In genomic region chr4:73869130-73870055, GRCh38 we compare ENCODE assay signal across 9 cellular contexts. TPM values are rescaled to one million over a fixed set of nuclear protein-coding genes. Genes with fewer than 3 reads are reported as not detected.
DNase-seq lines count a peak whose midpoint lies in the region; ATAC-seq, FAIRE-seq and TF ChIP-seq lines count a peak whose summit lies in the region.
"Had no signal": no experiment of that assay in that cellular context is flagged by ENCODE, and none has a peak within 500 bp of the region (broad histone marks: within the 10 kb centered on the region; RNA-seq: fewer than 3 reads in every experiment).

Gene CXCL1, plus strand, starts transcription at chr4:73869393. Its CDS starts 78 bp downstream, at chr4:73869471.

- H3K27ac ChIP-seq in ascending aorta: no peak within 1 kb of the TSS

- DNase-seq in NCI-H1092 treated with DMSO at 0.1 percent for 48 hours (lab: John Stamatoyannopoulos, UW) (peak; percentile 19), NCI-H1092 (lab: John Stamatoyannopoulos, UW) (no peak), ascending aorta (ENCODE audit: low spot score in 2 of 2) (no peak), urothelium cell line (ENCODE audit: low spot score) (no peak)

- peak within 1 kb of the TSS; percentile 81 for H3K9ac ChIP-seq in skeletal muscle satellite cell (ENCODE audit: low read depth, low read length)

- H3K36me3 ChIP-seq in ascending aorta (no peaks in the 10 kb centered on the region), skeletal muscle satellite cell (ENCODE audit: insufficient read depth, low read length) (no peaks in the 10 kb centered on the region)

- H3K27me3 ChIP-seq in ascending aorta (no peaks in the 10 kb centered on the region), skeletal muscle satellite cell (ENCODE audit: control insufficient read depth, insufficient read depth, low read length) (no peaks in the 10 kb centered on the region)

- intact Hi-C loops in ascending aorta (cut with DNase I): no loop called here

- TF ChIP-seq CTCF in ascending aorta (IDR thresholded peaks at IDR 0.05): no peak

- no peak for FAIRE-seq in urothelium cell line (lab: Jason Lieb, UNC)

- ATAC-seq in GM18909 (IDR thresholded peaks at IDR 0.05; ENCODE audit: poor library complexity, unreplicated experiment): no peak
- ATAC-seq in HG02973 (IDR thresholded peaks at IDR 0.05; ENCODE audit: unreplicated experiment): no peak

- H3K4me1 ChIP-seq in ascending aorta (peaks cover 0 to 8% of the 10 kb centered on the region in 2 donors), skeletal muscle satellite cell (ENCODE audit: control insufficient read depth, insufficient read depth, low read length) (peaks cover 36% of the 10 kb centered on the region)

- H3K9me3 ChIP-seq in ascending aorta (no peaks in the 10 kb centered on the region), skeletal muscle satellite cell (replicated peaks; ENCODE audit: low read length) (no peaks in the 10 kb centered on the region)

- peak within 1 kb of the TSS; percentile 94 for H3K4me2 ChIP-seq in skeletal muscle satellite cell (ENCODE audit: low read length)

- H3K4me3 ChIP-seq in ascending aorta (peak within 1 kb of the TSS; percentile 61 to 69), iPS-11a (ENCODE audit: low read depth, low read length) (peak within 1 kb of the TSS; percentile 60), skeletal muscle satellite cell (ENCODE audit: low read length) (peak within 1 kb of the TSS; percentile 75)

RNA-seq across cellular contexts. Expression of gene CXCL1, which starts in this region (rescaled TPM):
- total RNA-seq in ascending aorta: 18.0 TPM
- total RNA-seq in skeletal muscle satellite cell (2012; rRNA removed): 81.4 and 235 TPM in 2 replicates
- total RNA-seq: T-helper 1 cell treated with Interleukin-12 subunit alpha and Interleukin-12 subunit beta and Interleukin-4 antibody, amounts not matched to agents 30 ng/mL and 1 ng/mL, for 36 hours had no signal
